8 cellular contexts compared by ENCODE assay signal in genomic region chr17:7589891-7590611, GRCh38. TPM values are rescaled to one million over a fixed set of nuclear protein-coding genes. Genes with fewer than 3 reads are reported as not detected.
DNase-seq lines count a peak whose midpoint lies in the region; ATAC-seq lines count a peak whose summit lies in the region.

Gene SOX15, minus strand, starts transcription at chr17:7590094. Its CDS starts 418 bp downstream, at chr17:7589676.

- ATAC-seq in HG02642 (IDR thresholded peaks at IDR 0.05; ENCODE audit: poor library complexity, unreplicated experiment): no peak

- peak; percentile 52 for DNase-seq in NCI-H82 (lab: John Stamatoyannopoulos, UW)
- no peak for DNase-seq in NCI-H82 treated with DMSO at 0.1 percent for 48 hours (lab: John Stamatoyannopoulos, UW; ENCODE audit: unreplicated experiment)
- DNase-seq in astrocyte of the hippocampus (ENCODE audit: low read depth, low spot score): peak; percentile 53
- DNase-seq in iris pigment epithelial cell (ENCODE audit: low read depth): peak; percentile 51
- no peak for DNase-seq in pons (ENCODE audit: low spot score)
- no peak for DNase-seq in nucleus accumbens (lab: John Stamatoyannopoulos, UW)

- H3K27ac ChIP-seq in temporal lobe (ENCODE audit: low read depth, low read length): peak within 1 kb of the TSS; percentile 87

RNA-seq across cellular contexts. Expression of gene SOX15, which starts in this region (rescaled TPM):
- total RNA-seq in temporal lobe: 0.49 TPM

Comparison
In these comparisons a context has a peak if more than half of its experiments do, and no peak if none do; other contexts are left out.
1. DNase-seq: peak in NCI-H82 (single experiment), astrocyte of the hippocampus (single experiment) and iris pigment epithelial cell (single experiment); none in NCI-H82 treated with DMSO at 0.1 percent for 48 hours (single experiment), pons (single experiment) and nucleus accumbens (0 of 56).